Comparison of ENCODE assay signal across 18 cellular contexts in the genomic region with DNA sequence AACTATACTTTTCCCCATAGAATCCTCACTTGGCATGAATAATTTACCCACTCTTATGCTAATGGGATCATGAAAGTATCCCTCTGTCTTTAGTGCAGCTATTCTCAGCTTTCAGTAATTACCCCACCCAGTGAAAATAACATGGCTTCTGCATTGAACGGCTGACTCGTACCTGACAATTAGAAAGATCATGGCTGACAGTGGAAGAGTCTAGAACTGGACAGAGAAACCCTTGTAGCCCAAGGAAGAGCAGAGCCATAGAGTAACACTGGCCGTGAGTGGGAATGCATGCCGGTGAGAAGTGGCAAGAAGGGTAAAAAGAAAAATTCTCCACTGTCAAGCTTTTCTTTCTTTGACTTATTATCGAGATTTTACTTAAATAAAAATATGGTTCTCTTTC. TPM values are rescaled to one million over a fixed set of nuclear protein-coding genes. Genes with fewer than 3 reads are reported as not detected.
DNase-seq lines count a peak whose midpoint lies in the region; ATAC-seq, FAIRE-seq and TF ChIP-seq lines count a peak whose summit lies in the region.
"Had no signal": no experiment of that assay in that cellular context is flagged by ENCODE, and none has a peak within 500 bp of the region (broad histone marks: within the 10 kb centered on the region; RNA-seq: fewer than 3 reads in every experiment).

No MANE protein-coding gene starts in this region.

- H3K27ac Mint-ChIP-seq in nephron = peak overlapping the region in 2 of 3 experiments; percentile 20 to 22

- no peaks in the 10 kb centered on the region for H3K9me3 Mint-ChIP-seq in nephron

- H3K4me1 ChIP-seq in BE2C = peaks cover 18% of the 10 kb centered on the region
- H3K4me1 ChIP-seq: SJSA1 had no signal

- DNase-seq in GM12892 (ENCODE audit: insufficient read length) = no peak
- DNase-seq in NCI-H146 treated with DMSO at 0.1 percent for 48 hours (lab: John Stamatoyannopoulos, UW; ENCODE audit: unreplicated experiment) = peak; percentile 21
- no peak for DNase-seq in caudate nucleus (lab: John Stamatoyannopoulos, UW)
- no peak for DNase-seq in GM03348 (ENCODE audit: low spot score)
- DNase-seq in BE2C = no peak
- DNase-seq in NCI-H2081 (lab: John Stamatoyannopoulos, UW) = no peak
- DNase-seq: DND-41, GOT3, KG1, NCI-H1694 treated with DMSO at 0.1 percent for 48 hours, NCI-H446 treated with DMSO at 0.1 percent for 48 hours, NCI-H748 treated with DMSO at 0.1 percent for 48 hours, PC-9 had no signal

- no peak for TF ChIP-seq CTCF in nephron (IDR thresholded peaks at IDR 0.05; ENCODE audit: unreplicated experiment in 3 of 3)
- TF ChIP-seq CTCF in BE2C (IDR thresholded peaks at IDR 0.05; ENCODE audit: low read depth, low read length) = no peak

- no peak overlapping the region for H3K4me3 ChIP-seq in BE2C (ENCODE audit: low read depth, low read length)
- H3K4me3 ChIP-seq: GM12878, PC-9, SJSA1 had no signal

- FAIRE-seq in GM12892 (lab: Jason Lieb, UNC) = peak; percentile 81
- FAIRE-seq: GM12878 had no signal

- H3K27me3 ChIP-seq in BE2C = no peaks in the 10 kb centered on the region
- H3K27me3 ChIP-seq: SJSA1 had no signal

- H3K27ac ChIP-seq in caudate nucleus (ENCODE audit: low read depth, low read length) = peak overlapping the region; percentile 52
- H3K27ac ChIP-seq: C4-2B, PC-9, SJSA1 had no signal

- H3K36me3 ChIP-seq in BE2C = peaks cover 90% of the 10 kb centered on the region

- no peak for TF ChIP-seq POLR2A in GM12892 (IDR thresholded peaks at IDR 0.05; ENCODE audit: low read depth, low read length)

- H3K9me3 ChIP-seq in BE2C = no peaks in the 10 kb centered on the region
- H3K9me3 ChIP-seq: SJSA1 had no signal

- peaks cover 88% of the 10 kb centered on the region for H3K36me3 Mint-ChIP-seq in nephron (ENCODE audit: low read depth)

- ATAC-seq in HG02642 (IDR thresholded peaks at IDR 0.05; ENCODE audit: poor library complexity, unreplicated experiment) = no peak
- ATAC-seq: GM12878 had no signal

- no peak overlapping the region for H3K4me3 Mint-ChIP-seq in nephron

- H3K4me1 Mint-ChIP-seq in nephron = peaks cover 48% of the 10 kb centered on the region

- no peaks in the 10 kb centered on the region for H3K27me3 Mint-ChIP-seq in nephron (ENCODE audit: low read depth)

RNA-seq across cellular contexts. Expression of a gene that starts 22.3 kb away (rescaled TPM):
- 18.5 TPM for polyA plus RNA-seq in GM12892 (2012; ENCODE audit: missing spikeins)
- polyA plus RNA-seq in BE2C (2012; ENCODE audit: insufficient read depth, insufficient read length, low read depth) = 57.9 TPM
